ENCODE assay signal across 18 cellular contexts in the genomic region with DNA sequence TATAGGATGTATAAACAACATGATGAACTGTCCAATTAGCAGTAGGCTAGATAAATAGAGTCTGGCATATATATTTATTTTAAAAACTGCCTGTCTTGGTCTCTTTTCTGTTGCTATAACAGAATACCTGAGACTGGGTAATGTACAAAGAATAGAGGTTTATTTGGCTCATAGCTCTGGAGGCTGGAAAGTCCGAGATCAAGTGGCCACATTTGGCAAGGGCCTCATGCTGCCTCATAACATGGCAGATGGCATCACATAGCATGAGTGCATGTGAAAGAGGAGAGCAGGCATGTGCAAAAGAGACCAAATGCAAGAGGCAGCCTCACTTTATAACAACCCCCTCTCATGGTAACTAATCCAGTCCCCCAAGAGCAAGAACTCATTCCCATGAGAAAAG. TPM values are rescaled to one million over a fixed set of nuclear protein-coding genes. Genes with fewer than 3 reads are reported as not detected.
DNase-seq lines count a peak whose midpoint lies in the region; ATAC-seq and TF ChIP-seq lines count a peak whose summit lies in the region.
"Had no signal": no experiment of that assay in that cellular context is flagged by ENCODE, and none has a peak within 500 bp of the region (broad histone marks: within the 10 kb centered on the region; RNA-seq: fewer than 3 reads in every experiment).

No MANE protein-coding gene starts in this region.

- H3K27ac Mint-ChIP-seq in WTC11 = no peak overlapping the region
- no peak overlapping the region for H3K27ac Mint-ChIP-seq in natural killer cell treated with Interleukin-12 subunit alpha and Interleukin-12 subunit beta and Interleukin-15 and Interleukin-18, amount 100 ng/mL, for 72 hours
- H3K27ac Mint-ChIP-seq: CD14-positive monocyte, GM23338, H9 had no signal

- no peak for TF ChIP-seq CTCF in WTC11 (IDR thresholded peaks at IDR 0.05)
- TF ChIP-seq CTCF in MM.1S (IDR thresholded peaks at IDR 0.05; ENCODE audit: low read length) = no peak

- H3K36me3 ChIP-seq in MM.1S (replicated peaks; ENCODE audit: insufficient read depth, low read length) = no peaks in the 10 kb centered on the region
- H3K36me3 ChIP-seq: BLaER1 had no signal

- ATAC-seq in WTC11 = peak; percentile 33
- no peak for ATAC-seq in natural killer cell treated with Interleukin-12 subunit alpha and Interleukin-12 subunit beta and Interleukin-15 and Interleukin-18, amount 100 ng/mL, for 72 hours
- ATAC-seq: GM23338 had no signal

- no peak overlapping the region for H3K4me2 ChIP-seq in MM.1S (ENCODE audit: low read depth, low read length)
- H3K4me2 ChIP-seq: BLaER1, GM23338 had no signal

- H3K36me3 Mint-ChIP-seq in WTC11 = 0 out of 2 replicates have a peak, but pooled peaks cover 2% of the 10 kb centered on the region
- no peaks in the 10 kb centered on the region for H3K36me3 Mint-ChIP-seq in natural killer cell treated with Interleukin-12 subunit alpha and Interleukin-12 subunit beta and Interleukin-15 and Interleukin-18, amount 100 ng/mL, for 72 hours
- H3K36me3 Mint-ChIP-seq: CD14-positive monocyte; CD4-positive, alpha-beta memory T cell had no signal

- POLR2A ChIA-PET in WTC11 (lab: Charles Lee) = no interaction called here

- H3K27me3 ChIP-seq in MM.1S (replicated peaks; ENCODE audit: insufficient read depth, low read length) = no peaks in the 10 kb centered on the region
- H3K27me3 ChIP-seq: BLaER1 had no signal

- H2AFZ ChIP-seq in MM.1S (ENCODE audit: low read length) = no peak overlapping the region

- peak; percentile 49 for DNase-seq in NCI-H2171 treated with DMSO at 0.1 percent for 48 hours (lab: John Stamatoyannopoulos, UW)
- no peak for DNase-seq in NCI-H2171 (lab: John Stamatoyannopoulos, UW)
- no peak for DNase-seq in WTC11 (ENCODE audit: low spot score)
- peak; percentile 3 for DNase-seq in islet precursor cell
- no peak for DNase-seq in natural killer cell treated with Interleukin-12 subunit alpha and Interleukin-12 subunit beta and Interleukin-15 and Interleukin-18, amount 100 ng/mL, for 72 hours (ENCODE audit: low spot score)
- no peak for DNase-seq in MM.1S
- no peak for DNase-seq in stimulated activated CD4-positive, alpha-beta T cell treated with anti-CD3 and anti-CD28 coated beads, Interleukin-15, amount 100 ng/mL, for 24 hours
- DNase-seq: 8988T; CD4-positive, alpha-beta memory T cell; DMS53; DND-41; EL; H9; IMR-90 had no signal

- peaks cover 33% of the 10 kb centered on the region for H3K4me1 Mint-ChIP-seq in WTC11
- peaks cover 10 to 16% of the 10 kb centered on the region in 2 donors for H3K4me1 Mint-ChIP-seq in natural killer cell treated with Interleukin-12 subunit alpha and Interleukin-12 subunit beta and Interleukin-15 and Interleukin-18, amount 100 ng/mL, for 72 hours (ENCODE audit: low read depth in 2 of 2)

- H4K20me1 ChIP-seq in MM.1S (ENCODE audit: insufficient read depth, low read length) = no peaks in the 10 kb centered on the region
- H4K20me1 ChIP-seq: BLaER1 had no signal

- H3K9ac ChIP-seq in MM.1S (ENCODE audit: low read length) = no peak overlapping the region
- H3K9ac ChIP-seq: BLaER1 had no signal

- no peak overlapping the region for H3K27ac ChIP-seq in MM.1S (ENCODE audit: low read length)
- H3K27ac ChIP-seq: BLaER1 had no signal

- H3K4me3 ChIP-seq in MM.1S (ENCODE audit: low read length) = no peak overlapping the region
- H3K4me3 ChIP-seq: BLaER1, GM23338 had no signal

- peaks cover 24% of the 10 kb centered on the region for H3K9me3 Mint-ChIP-seq in WTC11
- no peaks in the 10 kb centered on the region for H3K9me3 Mint-ChIP-seq in natural killer cell treated with Interleukin-12 subunit alpha and Interleukin-12 subunit beta and Interleukin-15 and Interleukin-18, amount 100 ng/mL, for 72 hours
- H3K9me3 Mint-ChIP-seq: GM23338, H9 had no signal

- no peaks in the 10 kb centered on the region for H3K4me1 ChIP-seq in MM.1S (ENCODE audit: low read length)

- CTCF ChIA-PET in WTC11 (lab: Charles Lee) = no interaction called here

- H3K9me3 ChIP-seq in MM.1S (replicated peaks; ENCODE audit: insufficient read depth, low read length) = no peaks in the 10 kb centered on the region

- no peaks in the 10 kb centered on the region for H3K27me3 Mint-ChIP-seq in WTC11 (ENCODE audit: low read depth)
- peaks cover 0 to 10% of the 10 kb centered on the region in 2 donors for H3K27me3 Mint-ChIP-seq in natural killer cell treated with Interleukin-12 subunit alpha and Interleukin-12 subunit beta and Interleukin-15 and Interleukin-18, amount 100 ng/mL, for 72 hours

- H3K79me2 ChIP-seq in MM.1S (ENCODE audit: low read length) = no peaks in the 10 kb centered on the region

- H3F3A ChIP-seq in MM.1S (ENCODE audit: insufficient read depth, low read length) = no peaks in the 10 kb centered on the region

- no peak overlapping the region for H3K4me3 Mint-ChIP-seq in WTC11
- no peak overlapping the region for H3K4me3 Mint-ChIP-seq in natural killer cell treated with Interleukin-12 subunit alpha and Interleukin-12 subunit beta and Interleukin-15 and Interleukin-18, amount 100 ng/mL, for 72 hours
- H3K4me3 Mint-ChIP-seq: CD14-positive monocyte; CD4-positive, alpha-beta memory T cell; GM23338; H9 had no signal

- no peaks in the 10 kb centered on the region for H3K9me2 ChIP-seq in MM.1S (replicated peaks; ENCODE audit: insufficient read depth, low read length)

TF ChIP-seq in WTC11, 78 proteins besides CTCF, POLR2A, EP300 and RAD21:
- TF ChIP-seq, protein P1, sequence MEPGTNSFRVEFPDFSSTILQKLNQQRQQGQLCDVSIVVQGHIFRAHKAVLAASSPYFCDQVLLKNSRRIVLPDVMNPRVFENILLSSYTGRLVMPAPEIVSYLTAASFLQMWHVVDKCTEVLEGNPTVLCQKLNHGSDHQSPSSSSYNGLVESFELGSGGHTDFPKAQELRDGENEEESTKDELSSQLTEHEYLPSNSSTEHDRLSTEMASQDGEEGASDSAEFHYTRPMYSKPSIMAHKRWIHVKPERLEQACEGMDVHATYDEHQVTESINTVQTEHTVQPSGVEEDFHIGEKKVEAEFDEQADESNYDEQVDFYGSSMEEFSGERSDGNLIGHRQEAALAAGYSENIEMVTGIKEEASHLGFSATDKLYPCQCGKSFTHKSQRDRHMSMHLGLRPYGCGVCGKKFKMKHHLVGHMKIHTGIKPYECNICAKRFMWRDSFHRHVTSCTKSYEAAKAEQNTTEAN (CRISPR knock-in tag; IDR thresholded peaks at IDR 0.05) = no peak
- TF ChIP-seq, protein P2, sequence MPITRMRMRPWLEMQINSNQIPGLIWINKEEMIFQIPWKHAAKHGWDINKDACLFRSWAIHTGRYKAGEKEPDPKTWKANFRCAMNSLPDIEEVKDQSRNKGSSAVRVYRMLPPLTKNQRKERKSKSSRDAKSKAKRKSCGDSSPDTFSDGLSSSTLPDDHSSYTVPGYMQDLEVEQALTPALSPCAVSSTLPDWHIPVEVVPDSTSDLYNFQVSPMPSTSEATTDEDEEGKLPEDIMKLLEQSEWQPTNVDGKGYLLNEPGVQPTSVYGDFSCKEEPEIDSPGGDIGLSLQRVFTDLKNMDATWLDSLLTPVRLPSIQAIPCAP (CRISPR knock-in tag; IDR thresholded peaks at IDR 0.05) = no peak
- TF ChIP-seq, protein P3, sequence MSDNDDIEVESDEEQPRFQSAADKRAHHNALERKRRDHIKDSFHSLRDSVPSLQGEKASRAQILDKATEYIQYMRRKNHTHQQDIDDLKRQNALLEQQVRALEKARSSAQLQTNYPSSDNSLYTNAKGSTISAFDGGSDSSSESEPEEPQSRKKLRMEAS (CRISPR knock-in tag; IDR thresholded peaks at IDR 0.05) = no peak
- TF ChIP-seq RORB (CRISPR knock-in tag; IDR thresholded peaks at IDR 0.05) (no peak), ZNF138 (CRISPR knock-in tag; conservative IDR thresholded peaks at IDR 0.05) (no peak), RELA (CRISPR knock-in tag; IDR thresholded peaks at IDR 0.05; ENCODE audit: borderline replicate concordance) (no peak), SMAD3 (CRISPR knock-in tag; IDR thresholded peaks at IDR 0.05; ENCODE audit: borderline replicate concordance) (no peak), CREM (CRISPR knock-in tag; IDR thresholded peaks at IDR 0.05) (no peak), OVOL2 (CRISPR knock-in tag; IDR thresholded peaks at IDR 0.05; ENCODE audit: borderline replicate concordance) (no peak), PRRX2 (CRISPR knock-in tag; IDR thresholded peaks at IDR 0.05) (no peak), ZNF317 (CRISPR knock-in tag; IDR thresholded peaks at IDR 0.05; ENCODE audit: borderline replicate concordance, low read depth) (no peak)
- TF ChIP-seq, protein P4, sequence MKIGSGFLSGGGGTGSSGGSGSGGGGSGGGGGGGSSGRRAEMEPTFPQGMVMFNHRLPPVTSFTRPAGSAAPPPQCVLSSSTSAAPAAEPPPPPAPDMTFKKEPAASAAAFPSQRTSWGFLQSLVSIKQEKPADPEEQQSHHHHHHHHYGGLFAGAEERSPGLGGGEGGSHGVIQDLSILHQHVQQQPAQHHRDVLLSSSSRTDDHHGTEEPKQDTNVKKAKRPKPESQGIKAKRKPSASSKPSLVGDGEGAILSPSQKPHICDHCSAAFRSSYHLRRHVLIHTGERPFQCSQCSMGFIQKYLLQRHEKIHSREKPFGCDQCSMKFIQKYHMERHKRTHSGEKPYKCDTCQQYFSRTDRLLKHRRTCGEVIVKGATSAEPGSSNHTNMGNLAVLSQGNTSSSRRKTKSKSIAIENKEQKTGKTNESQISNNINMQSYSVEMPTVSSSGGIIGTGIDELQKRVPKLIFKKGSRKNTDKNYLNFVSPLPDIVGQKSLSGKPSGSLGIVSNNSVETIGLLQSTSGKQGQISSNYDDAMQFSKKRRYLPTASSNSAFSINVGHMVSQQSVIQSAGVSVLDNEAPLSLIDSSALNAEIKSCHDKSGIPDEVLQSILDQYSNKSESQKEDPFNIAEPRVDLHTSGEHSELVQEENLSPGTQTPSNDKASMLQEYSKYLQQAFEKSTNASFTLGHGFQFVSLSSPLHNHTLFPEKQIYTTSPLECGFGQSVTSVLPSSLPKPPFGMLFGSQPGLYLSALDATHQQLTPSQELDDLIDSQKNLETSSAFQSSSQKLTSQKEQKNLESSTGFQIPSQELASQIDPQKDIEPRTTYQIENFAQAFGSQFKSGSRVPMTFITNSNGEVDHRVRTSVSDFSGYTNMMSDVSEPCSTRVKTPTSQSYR (CRISPR knock-in tag; IDR thresholded peaks at IDR 0.05) = no peak

RNA-seq across cellular contexts. Expression of a gene that starts 6.0 kb away (rescaled TPM):
- 0.14 to 0.59 TPM (median 0.57 TPM) in 3 replicates for total RNA-seq in WTC11 (2021)
- total RNA-seq in natural killer cell treated with Interleukin-12 subunit alpha and Interleukin-12 subunit beta and Interleukin-15 and Interleukin-18, amount 100 ng/mL, for 72 hours = not detected
- total RNA-seq: A673; CD4-positive, alpha-beta memory T cell; IMR-90 had no signal

RNA-seq across cellular contexts. Expression of a gene that starts 9.7 kb away (rescaled TPM):
- 0.25 to 0.63 TPM (median 0.27 TPM) in 3 replicates for total RNA-seq in WTC11 (2021)
- total RNA-seq in natural killer cell treated with Interleukin-12 subunit alpha and Interleukin-12 subunit beta and Interleukin-15 and Interleukin-18, amount 100 ng/mL, for 72 hours = not detected
- total RNA-seq: A673, H9, IMR-90 had no signal

Comparison
In these comparisons a context has a peak if more than half of its experiments do, and no peak if none do; other contexts are left out.
1. DNase-seq: peak in NCI-H2171 treated with DMSO at 0.1 percent for 48 hours (single experiment) and islet precursor cell (single experiment); none in NCI-H2171 (single experiment), WTC11 (single experiment), natural killer cell treated with Interleukin-12 subunit alpha and Interleukin-12 subunit beta and Interleukin-15 and Interleukin-18, amount 100 ng/mL, for 72 hours (single experiment), MM.1S (single experiment) and stimulated activated CD4-positive, alpha-beta T cell treated with anti-CD3 and anti-CD28 coated beads, Interleukin-15, amount 100 ng/mL, for 24 hours (single experiment).